Comparison of ENCODE assay signal across 33 cellular contexts in genomic region chr20:29790510-29790909, GRCh38.
"Had no signal": no experiment of that assay in that cellular context is flagged by ENCODE, and none has a peak within 500 bp of the region (broad histone marks: within the 10 kb centered on the region; RNA-seq: fewer than 3 reads in every experiment).

No MANE protein-coding gene starts in this region.

- H3K4me3 ChIP-seq: adrenal gland, ascending aorta, body of pancreas, breast epithelium, cardiac muscle cell had no signal

- H3K9me3 ChIP-seq: adrenal gland, ascending aorta, body of pancreas had no signal

- H3K4me1 ChIP-seq: adrenal gland, ascending aorta, body of pancreas, breast epithelium had no signal

- H3K27me3 ChIP-seq: adrenal gland, ascending aorta, body of pancreas, brain microvascular endothelial cell, breast epithelium, cardiac muscle cell had no signal

- DNase-seq: activated effector memory CD4-positive, alpha-beta T cell treated with anti-CD3 and anti-CD28 coated beads, Interleukin-2, amount 50 U/mL, for 16 hours; activated effector memory CD4-positive, alpha-beta T cell treated with Interleukin-2 at 50 U/mL for 16 hours; activated gamma-delta T cell; activated gamma-delta T cell treated with Interleukin-2 at 50 U/mL for 16 hours; activated naive CD4-positive, alpha-beta T cell; activated naive CD4-positive, alpha-beta T cell treated with anti-CD3 and anti-CD28 coated beads for 36 hours; activated naive CD4-positive, alpha-beta T cell treated with anti-CD3 and anti-CD28 coated beads, Interleukin-2, amount 10 ng/mL, durations not matched to agents 7 days and 5 days; activated naive CD4-positive, alpha-beta T cell treated with anti-CD3 and anti-CD28 coated beads, Interleukin-2, amount 50 U/mL, for 16 hours; activated naive CD4-positive, alpha-beta T cell treated with Interleukin-2 at 50 U/mL for 16 hours; activated naive CD8-positive, alpha-beta T cell treated with anti-CD3 and anti-CD28 coated beads for 36 hours; activated naive CD8-positive, alpha-beta T cell treated with anti-CD3 and anti-CD28 coated beads, Interleukin-2, amount 10 ng/mL, durations not matched to agents 7 days and 5 days; activated naive CD8-positive, alpha-beta T cell treated with anti-CD3 and anti-CD28 coated beads, Interleukin-2, amount 50 U/mL, for 24 hours; activated T-cell treated with anti-CD3 and anti-CD28 coated beads, Interleukin-2, amount 50 U/mL, for 24 hours; activated T-cell treated with anti-CD3 and anti-CD28 coated beads, Interleukin-2, amount 50 U/mL, for 4 hours; activated T-cell treated with anti-CD3 and anti-CD28 coated beads, Interleukin-2, amount 50 U/mL, for 48 hours; activated T-cell treated with anti-CD3 and anti-CD28 coated beads, Interleukin-2, amount 50 U/mL, for 72 hours; adrenal gland; amniotic stem cell; amygdala; anterior cingulate cortex; aorta; body of pancreas; brain microvascular endothelial cell; caudate nucleus; central memory CD4-positive, alpha-beta T cell; cerebellar nuclear complex had no signal

- H3K36me3 ChIP-seq: adrenal gland, ascending aorta, brain microvascular endothelial cell, breast epithelium, cardiac muscle cell had no signal

- ATAC-seq: activated naive CD4-positive, alpha-beta T cell treated with anti-CD3 and anti-CD28 coated beads, Interleukin-2, amount 50 U/mL, for 72 hours; activated naive CD8-positive, alpha-beta T cell treated with anti-CD3 and anti-CD28 coated beads, Interleukin-2, amount 50 U/mL, for 24 hours; activated T-cell treated with anti-CD3 and anti-CD28 coated beads, Interleukin-2, amount 50 U/mL, for 4 hours; activated T-cell treated with anti-CD3 and anti-CD28 coated beads, Interleukin-2, amount 50 U/mL, for 72 hours; activated T-helper 17 cell treated with anti-CD3 and anti-CD28 coated beads, Interleukin-2, amount 50 U/mL, for 72 hours; body of pancreas had no signal

- FAIRE-seq: astrocyte, bronchial epithelial cell had no signal

- H3K27ac ChIP-seq: adrenal gland, ascending aorta, body of pancreas, brain microvascular endothelial cell, breast epithelium, cardiac muscle cell had no signal
